Comparison of ENCODE assay signal across 11 cellular contexts in the genomic region with DNA sequence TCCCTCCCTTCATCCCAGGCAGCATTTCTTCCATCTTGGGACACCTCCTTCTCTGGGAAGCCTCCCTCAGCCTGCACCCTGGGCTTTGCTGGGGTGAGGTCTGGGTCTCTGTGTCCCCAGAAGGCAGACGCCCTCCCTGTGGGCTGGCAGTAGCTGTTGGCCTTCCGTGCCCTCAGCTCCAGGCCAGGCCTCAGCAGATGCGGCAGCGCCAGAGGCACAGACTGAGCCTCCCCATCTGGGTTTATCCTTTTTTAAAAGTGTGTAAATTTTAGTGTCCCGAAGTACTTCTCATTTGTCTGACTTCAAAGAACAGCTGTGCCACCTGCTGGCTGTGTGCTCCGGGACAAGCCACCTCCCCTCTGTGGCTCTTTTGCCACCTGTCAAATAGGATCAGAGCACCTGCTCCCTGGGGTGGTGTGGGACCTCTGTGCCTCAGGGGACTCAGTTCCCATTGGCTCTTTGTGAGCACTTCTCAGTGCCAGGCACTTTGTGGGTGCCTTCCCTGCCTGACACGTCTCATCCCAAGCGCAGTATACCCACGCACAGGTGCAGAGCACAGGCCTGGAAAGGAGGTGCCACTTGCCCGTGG. TPM values are rescaled to one million over a fixed set of nuclear protein-coding genes. Genes with fewer than 3 reads are reported as not detected.
DNase-seq lines count a peak whose midpoint lies in the region; TF ChIP-seq lines count a peak whose summit lies in the region.
"Had no signal": no experiment of that assay in that cellular context is flagged by ENCODE, and none has a peak within 500 bp of the region (broad histone marks: within the 10 kb centered on the region; RNA-seq: fewer than 3 reads in every experiment).

No MANE protein-coding gene starts in this region.

- peaks cover 63% of the 10 kb centered on the region for H3K4me1 ChIP-seq in DOHH2 (ENCODE audit: control insufficient read depth, low read length)
- peaks cover 0 to 46% (median 32%) of the 10 kb centered on the region in 4 donors for H3K4me1 ChIP-seq in tibial artery

- peak overlapping the region; percentile 59 for H3K27ac ChIP-seq in DOHH2 (ENCODE audit: low read depth, low read length)
- H3K27ac ChIP-seq in tibial artery = no peak overlapping the region
- H3K27ac ChIP-seq: epithelial cell of prostate, left ventricle myocardium inferior had no signal

- intact Hi-C loops in tibial artery (cut with DNase I; ENCODE audit: low total_unique reads) = loop anchor here (10.0 kb wide), 1 partner anchor 79 kb away; no protein-coding TSS in a partner anchor

- H3K9me2 ChIP-seq in DOHH2 (replicated peaks; ENCODE audit: control insufficient read depth, low read length) = no peaks in the 10 kb centered on the region

- TF ChIP-seq CTCF in DOHH2 (IDR thresholded peaks at IDR 0.05; ENCODE audit: low read depth, low read length, poor library complexity, severe bottlenecking) = peak; percentile 43
- no peak for TF ChIP-seq CTCF in tibial artery (IDR thresholded peaks at IDR 0.05)

- no peak for TF ChIP-seq POLR2A in erythroblast (IDR thresholded peaks at IDR 0.05; ENCODE audit: low read length)

- H3K79me2 ChIP-seq in DOHH2 (ENCODE audit: control insufficient read depth, low read length) = no peaks in the 10 kb centered on the region

- H3K36me3 ChIP-seq in DOHH2 (ENCODE audit: control insufficient read depth, low read length) = no peaks in the 10 kb centered on the region
- H3K36me3 ChIP-seq in tibial artery = no peaks in the 10 kb centered on the region
- H3K36me3 ChIP-seq: left ventricle myocardium inferior had no signal

- H3K9me3 ChIP-seq in DOHH2 (ENCODE audit: control insufficient read depth, insufficient read depth, low read length) = no peaks in the 10 kb centered on the region
- H3K9me3 ChIP-seq in tibial artery = no peaks in the 10 kb centered on the region
- H3K9me3 ChIP-seq: left ventricle myocardium inferior had no signal

- no peaks in the 10 kb centered on the region for H4K20me1 ChIP-seq in DOHH2 (ENCODE audit: control insufficient read depth, insufficient read depth, low read depth, low read length)

- peak overlapping the region; percentile 53 for H3K4me2 ChIP-seq in DOHH2 (ENCODE audit: low read length)

- H3K4me3 ChIP-seq in DOHH2 (ENCODE audit: low read length) (peak overlapping the region; percentile 18), tibial artery (no peak overlapping the region)

- DNase-seq in HT-29 (ENCODE audit: low spot score) (peak; percentile 30), NCI-H774 (lab: John Stamatoyannopoulos, UW) (peak; percentile 70), erythroblast (lab: John Stamatoyannopoulos, UW) (peak; percentile 15 to 30), T1000 (lab: John Stamatoyannopoulos, UW) (no peak), tibial artery (no peak), hippocampal formation (lab: John Stamatoyannopoulos, UW) (no peak)
- no peak for DNase-seq in activated T-cell treated with anti-CD3 and anti-CD28 coated beads, Interleukin-2, amount 50 U/mL, for 48 hours

- H3F3A ChIP-seq in DOHH2 (ENCODE audit: control insufficient read depth, insufficient read depth) = peaks cover 5% of the 10 kb centered on the region

- H3K27me3 ChIP-seq in DOHH2 (ENCODE audit: control insufficient read depth, low read length) (peaks cover 10% of the 10 kb centered on the region), tibial artery (peaks cover 3 to 89% of the 10 kb centered on the region in 2 donors)

RNA-seq across cellular contexts. Expression of a gene that starts 11.1 kb away (rescaled TPM):
- 3.9 and 6.2 TPM in 2 replicates for total RNA-seq in HT-29 (2014; rRNA removed; shearing (Covaris generic))

RNA-seq across cellular contexts. Expression of a gene that starts 17.6 kb away (rescaled TPM):
- 145 and 168 TPM in 2 replicates for total RNA-seq in HT-29 (2014; rRNA removed; shearing (Covaris generic))

RNA-seq across cellular contexts. Expression of a gene that starts 21.7 kb away (rescaled TPM):
- total RNA-seq in HT-29 (2014; rRNA removed; shearing (Covaris generic)) = not detected in 2 replicates
- total RNA-seq: left ventricle myocardium inferior, sciatic nerve had no signal

RNA-seq across cellular contexts. Expression of a gene that starts 48.3 kb away (rescaled TPM):
- 40.0 and 51.0 TPM in 2 replicates for total RNA-seq in HT-29 (2014; rRNA removed; shearing (Covaris generic))

Comparison
In these comparisons a context has a peak if more than half of its experiments do, and no peak if none do; other contexts are left out.
1. DNase-seq: peak in HT-29 (single experiment), NCI-H774 (single experiment) and erythroblast (2 of 2); none in T1000 (single experiment), tibial artery (0 of 2), hippocampal formation (0 of 2) and activated T-cell treated with anti-CD3 and anti-CD28 coated beads, Interleukin-2, amount 50 U/mL, for 48 hours (0 of 2).